In the genomic region with DNA sequence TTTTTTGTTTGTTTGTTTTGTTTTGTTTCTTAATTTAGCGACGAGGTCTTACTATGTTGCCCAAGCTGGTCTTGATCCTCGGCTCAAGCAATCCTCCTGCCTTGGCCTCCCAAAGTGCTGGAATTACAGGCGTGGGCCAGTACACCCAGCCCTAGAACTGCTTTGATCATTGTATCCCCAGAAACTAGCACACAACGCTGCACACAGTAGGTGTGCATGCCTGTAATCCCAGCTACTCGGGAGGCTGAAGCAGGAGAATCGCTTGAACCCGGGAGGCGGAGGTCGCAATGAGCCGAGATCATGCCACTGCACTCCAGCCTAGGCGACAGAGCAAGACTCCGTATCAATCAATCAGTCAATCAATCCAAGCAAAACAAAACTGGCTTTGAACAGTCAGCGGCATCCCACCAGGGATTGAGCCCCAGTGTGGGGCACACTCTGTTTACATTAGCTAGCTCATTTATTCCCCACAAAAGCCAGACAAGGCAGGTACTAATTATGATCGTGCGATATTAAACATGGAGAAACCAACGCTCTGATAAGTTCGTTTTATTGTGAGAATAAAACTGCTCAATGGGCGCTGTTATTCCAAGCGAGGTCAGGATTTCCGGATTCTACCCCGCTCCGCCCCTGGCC, we compare ENCODE assay signal across 8 cellular contexts. TPM values are rescaled to one million over a fixed set of nuclear protein-coding genes. Genes with fewer than 3 reads are reported as not detected.
A peak's percentile ranks its signal among the peaks of the same experiment; 100 is the strongest.
DNase-seq lines count a peak whose midpoint lies in the region; ATAC-seq and TF ChIP-seq lines count a peak whose summit lies in the region.

No MANE protein-coding gene starts in this region.

- H3K9me3 ChIP-seq in CD8-positive, alpha-beta T cell (ENCODE audit: low read length): no peaks in the 10 kb centered on the region
- no peaks in the 10 kb centered on the region for H3K9me3 ChIP-seq in tibial artery

- peak overlapping the region; percentile 95 for H3K27ac Mint-ChIP-seq in CD8-positive, alpha-beta T cell
- H3K27ac Mint-ChIP-seq in activated naive CD8-positive, alpha-beta T cell treated with anti-CD3 and anti-CD28 coated beads, Interleukin-2, amount 10 ng/mL, durations not matched to agents 7 days and 5 days: peak overlapping the region; percentile 85

- CTCF ChIA-PET in CD8-positive, alpha-beta T cell (lab: Charles Lee): interaction anchor here (0.7 to 0.9 kb wide), 2 partner anchors 19 to 25 kb away, joined by 3 to 4 read pairs; no protein-coding TSS in a partner anchor

- POLR2A ChIA-PET in CD8-positive, alpha-beta T cell (lab: Charles Lee): interaction anchor here (0.6 to 1.9 kb wide), 4 partner anchors 15 to 310 kb away, joined by 4 to 7 read pairs (median 6); partner anchors contain the start of genes PDF and SNTB2
- POLR2A ChIA-PET in activated naive CD8-positive, alpha-beta T cell treated with anti-CD3 and anti-CD28 coated beads, Interleukin-2, amount 10 ng/mL, durations not matched to agents 7 days and 5 days (lab: Charles Lee): interaction anchor here (0.6 to 3.1 kb wide), 4 partner anchors 19 to 466 kb away, joined by 3 to 19 read pairs (median 3); partner anchors contain the start of gene PDF

- peak overlapping the region; percentile 88 for H3K4me3 Mint-ChIP-seq in CD8-positive, alpha-beta T cell
- H3K4me3 Mint-ChIP-seq in activated naive CD8-positive, alpha-beta T cell treated with anti-CD3 and anti-CD28 coated beads, Interleukin-2, amount 10 ng/mL, durations not matched to agents 7 days and 5 days: peak overlapping the region; percentile 83

- peak overlapping the region; percentile 51 for H3K27ac ChIP-seq in CD8-positive, alpha-beta T cell (ENCODE audit: low read depth, low read length)
- peak overlapping the region; percentile 77 to 84 for H3K27ac ChIP-seq in tibial artery

- DNase-seq in CD8-positive, alpha-beta T cell: no peak
- DNase-seq in activated naive CD8-positive, alpha-beta T cell treated with anti-CD3 and anti-CD28 coated beads, Interleukin-2, amount 10 ng/mL, durations not matched to agents 7 days and 5 days: no peak
- DNase-seq in kidney epithelial cell (ENCODE audit: low read depth) (no peak), tibial artery (peak in 1 of 2 donors; percentile 66), islet precursor cell (no peak), AG20443 (ENCODE audit: low spot score) (no peak)
- no peak for DNase-seq in stimulated activated naive CD4-positive, alpha-beta T cell treated with Interleukin-2 at 50 U/mL for 16 hours (lab: John Stamatoyannopoulos, UW)

- H3K36me3 Mint-ChIP-seq in CD8-positive, alpha-beta T cell: peaks cover 29% of the 10 kb centered on the region
- peaks cover 17% of the 10 kb centered on the region for H3K36me3 Mint-ChIP-seq in activated naive CD8-positive, alpha-beta T cell treated with anti-CD3 and anti-CD28 coated beads, Interleukin-2, amount 10 ng/mL, durations not matched to agents 7 days and 5 days

- ATAC-seq in CD8-positive, alpha-beta T cell: no peak
- peak; percentile 2 for ATAC-seq in HG02588 (IDR thresholded peaks at IDR 0.05; ENCODE audit: unreplicated experiment)
- ATAC-seq in activated naive CD8-positive, alpha-beta T cell treated with anti-CD3 and anti-CD28 coated beads, Interleukin-2, amount 10 ng/mL, durations not matched to agents 7 days and 5 days (ENCODE audit: low read depth): peak; percentile 3

- peaks cover 17% of the 10 kb centered on the region for H3K4me1 ChIP-seq in CD8-positive, alpha-beta T cell (ENCODE audit: insufficient read depth, low read length)
- H3K4me1 ChIP-seq in tibial artery: peaks cover 8 to 29% (median 20%) of the 10 kb centered on the region in 4 donors

- peaks cover 27% of the 10 kb centered on the region for H3K4me1 Mint-ChIP-seq in CD8-positive, alpha-beta T cell (ENCODE audit: low read depth)
- peaks cover 19% of the 10 kb centered on the region for H3K4me1 Mint-ChIP-seq in activated naive CD8-positive, alpha-beta T cell treated with anti-CD3 and anti-CD28 coated beads, Interleukin-2, amount 10 ng/mL, durations not matched to agents 7 days and 5 days

- no peaks in the 10 kb centered on the region for H3K9me3 Mint-ChIP-seq in CD8-positive, alpha-beta T cell
- H3K9me3 Mint-ChIP-seq in activated naive CD8-positive, alpha-beta T cell treated with anti-CD3 and anti-CD28 coated beads, Interleukin-2, amount 10 ng/mL, durations not matched to agents 7 days and 5 days: no peaks in the 10 kb centered on the region

- H3K4me3 ChIP-seq in CD8-positive, alpha-beta T cell (ENCODE audit: low read depth, low read length): peak overlapping the region; percentile 51
- H3K4me3 ChIP-seq in kidney epithelial cell (ENCODE audit: low read depth, low read length): peak overlapping the region; percentile 44
- peak overlapping the region; percentile 72 to 83 for H3K4me3 ChIP-seq in tibial artery

- no peaks in the 10 kb centered on the region for H3K27me3 ChIP-seq in CD8-positive, alpha-beta T cell (ENCODE audit: insufficient read depth, low read length)
- H3K27me3 ChIP-seq in kidney epithelial cell (ENCODE audit: control insufficient read depth, insufficient read depth, low read length) (no peaks in the 10 kb centered on the region), tibial artery (no peaks in the 10 kb centered on the region)

- H3K36me3 ChIP-seq in CD8-positive, alpha-beta T cell (ENCODE audit: insufficient read depth, low read length): peaks cover 8% of the 10 kb centered on the region
- peaks cover 5% of the 10 kb centered on the region for H3K36me3 ChIP-seq in kidney epithelial cell (ENCODE audit: control insufficient read depth, insufficient read depth, low read length)
- peaks cover 5 to 25% (median 6%) of the 10 kb centered on the region in 3 donors for H3K36me3 ChIP-seq in tibial artery

- no peak for TF ChIP-seq CTCF in CD8-positive, alpha-beta T cell (IDR thresholded peaks at IDR 0.05)
- TF ChIP-seq CTCF in kidney epithelial cell (IDR thresholded peaks at IDR 0.05; ENCODE audit: insufficient read depth, low read length, poor library complexity, severe bottlenecking) (no peak), tibial artery (IDR thresholded peaks at IDR 0.05) (no peak)

- no peaks in the 10 kb centered on the region for H3K27me3 Mint-ChIP-seq in CD8-positive, alpha-beta T cell (ENCODE audit: low read depth)
- peaks cover 3% of the 10 kb centered on the region for H3K27me3 Mint-ChIP-seq in activated naive CD8-positive, alpha-beta T cell treated with anti-CD3 and anti-CD28 coated beads, Interleukin-2, amount 10 ng/mL, durations not matched to agents 7 days and 5 days

- intact Hi-C loops in CD8-positive, alpha-beta T cell (cut with DNase I, micrococcal nuclease): loop anchor here (1.0 to 10.0 kb wide), 11 partner anchors 20 to 1214 kb away; partner anchors contain the start of genes COG8 (in 2 of the 2), CYB5B (in 2 of the 2), NIP7 (in 2 of the 2) and PDF (in 2 of the 2)
- intact Hi-C loops in tibial artery (cut with DNase I; ENCODE audit: low total_unique reads): no loop called here

RNA-seq across cellular contexts. Expression of gene VPS4A, which starts 0.6 kb away (rescaled TPM):
- total RNA-seq in CD8-positive, alpha-beta T cell: 10 to 100 TPM; 64.2 to 66.5 TPM
- total RNA-seq in activated naive CD8-positive, alpha-beta T cell treated with anti-CD3 and anti-CD28 coated beads, Interleukin-2, amount 10 ng/mL, durations not matched to agents 7 days and 5 days: 10 to 100 TPM; 38.6 to 41.8 TPM
- 38.1 and 42.2 TPM in 2 replicates for total RNA-seq in kidney epithelial cell

RNA-seq across cellular contexts. Expression of gene PDF, which starts 19.8 kb away (rescaled TPM):
- 1 to 10 TPM; 3.3 to 3.6 TPM for total RNA-seq in CD8-positive, alpha-beta T cell
- 10 to 100 TPM; 12.6 to 14.5 TPM for total RNA-seq in activated naive CD8-positive, alpha-beta T cell treated with anti-CD3 and anti-CD28 coated beads, Interleukin-2, amount 10 ng/mL, durations not matched to agents 7 days and 5 days
- total RNA-seq in kidney epithelial cell: 28.7 and 32.3 TPM in 2 replicates

RNA-seq across cellular contexts. Expression of gene COG8, which starts 28.8 kb away (rescaled TPM):
- 10 to 100 TPM; 19.3 to 19.6 TPM for total RNA-seq in CD8-positive, alpha-beta T cell
- 10 to 100 TPM; 42.5 to 43.9 TPM for total RNA-seq in activated naive CD8-positive, alpha-beta T cell treated with anti-CD3 and anti-CD28 coated beads, Interleukin-2, amount 10 ng/mL, durations not matched to agents 7 days and 5 days
- total RNA-seq in kidney epithelial cell: 44.8 and 68.0 TPM in 2 replicates

RNA-seq across cellular contexts. Expression of gene NIP7, which starts 29.0 kb away (rescaled TPM):
- 10 to 100 TPM; 44.9 to 50.0 TPM for total RNA-seq in CD8-positive, alpha-beta T cell
- total RNA-seq in activated naive CD8-positive, alpha-beta T cell treated with anti-CD3 and anti-CD28 coated beads, Interleukin-2, amount 10 ng/mL, durations not matched to agents 7 days and 5 days: 10 to 100 TPM; 30.7 to 39.5 TPM
- 26.5 and 26.6 TPM in 2 replicates for total RNA-seq in kidney epithelial cell

RNA-seq across cellular contexts. Expression of gene TMED6, which starts 41.0 kb away (rescaled TPM):
- total RNA-seq in CD8-positive, alpha-beta T cell: under 1 TPM; 0.60 to 0.92 TPM
- 1 to 10 TPM; 2.1 to 2.2 TPM for total RNA-seq in activated naive CD8-positive, alpha-beta T cell treated with anti-CD3 and anti-CD28 coated beads, Interleukin-2, amount 10 ng/mL, durations not matched to agents 7 days and 5 days
- total RNA-seq in kidney epithelial cell: not detected in 2 replicates
